In the genomic region with DNA sequence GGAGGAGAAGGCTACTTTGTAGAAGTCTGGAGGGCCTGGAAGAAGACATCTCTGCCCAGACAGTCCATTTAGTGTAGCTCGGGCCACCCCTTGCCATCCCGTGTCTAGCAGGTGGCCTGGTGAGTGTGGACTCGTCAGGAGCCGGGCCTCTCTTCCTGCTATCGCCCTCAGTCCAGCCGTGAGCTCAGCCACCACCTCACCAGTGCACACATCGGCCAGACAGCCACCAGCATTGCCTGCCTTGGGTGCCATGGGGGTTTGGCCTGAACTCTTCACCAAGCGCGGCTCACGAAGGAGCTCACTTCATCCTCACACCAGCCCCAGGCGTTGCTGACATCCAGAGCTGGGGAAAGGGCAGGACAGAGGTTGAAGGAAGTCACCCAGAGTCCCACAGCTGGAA, we compare ENCODE assay signal across 2 cellular contexts.
A peak's percentile ranks its signal among the peaks of the same experiment; 100 is the strongest.
TF ChIP-seq lines count a peak whose summit lies in the region.

No MANE protein-coding gene starts in this region.

TF ChIP-seq in HepG2, 621 proteins besides CTCF, POLR2A, EP300 and RAD21:
- TF ChIP-seq, protein P1, sequence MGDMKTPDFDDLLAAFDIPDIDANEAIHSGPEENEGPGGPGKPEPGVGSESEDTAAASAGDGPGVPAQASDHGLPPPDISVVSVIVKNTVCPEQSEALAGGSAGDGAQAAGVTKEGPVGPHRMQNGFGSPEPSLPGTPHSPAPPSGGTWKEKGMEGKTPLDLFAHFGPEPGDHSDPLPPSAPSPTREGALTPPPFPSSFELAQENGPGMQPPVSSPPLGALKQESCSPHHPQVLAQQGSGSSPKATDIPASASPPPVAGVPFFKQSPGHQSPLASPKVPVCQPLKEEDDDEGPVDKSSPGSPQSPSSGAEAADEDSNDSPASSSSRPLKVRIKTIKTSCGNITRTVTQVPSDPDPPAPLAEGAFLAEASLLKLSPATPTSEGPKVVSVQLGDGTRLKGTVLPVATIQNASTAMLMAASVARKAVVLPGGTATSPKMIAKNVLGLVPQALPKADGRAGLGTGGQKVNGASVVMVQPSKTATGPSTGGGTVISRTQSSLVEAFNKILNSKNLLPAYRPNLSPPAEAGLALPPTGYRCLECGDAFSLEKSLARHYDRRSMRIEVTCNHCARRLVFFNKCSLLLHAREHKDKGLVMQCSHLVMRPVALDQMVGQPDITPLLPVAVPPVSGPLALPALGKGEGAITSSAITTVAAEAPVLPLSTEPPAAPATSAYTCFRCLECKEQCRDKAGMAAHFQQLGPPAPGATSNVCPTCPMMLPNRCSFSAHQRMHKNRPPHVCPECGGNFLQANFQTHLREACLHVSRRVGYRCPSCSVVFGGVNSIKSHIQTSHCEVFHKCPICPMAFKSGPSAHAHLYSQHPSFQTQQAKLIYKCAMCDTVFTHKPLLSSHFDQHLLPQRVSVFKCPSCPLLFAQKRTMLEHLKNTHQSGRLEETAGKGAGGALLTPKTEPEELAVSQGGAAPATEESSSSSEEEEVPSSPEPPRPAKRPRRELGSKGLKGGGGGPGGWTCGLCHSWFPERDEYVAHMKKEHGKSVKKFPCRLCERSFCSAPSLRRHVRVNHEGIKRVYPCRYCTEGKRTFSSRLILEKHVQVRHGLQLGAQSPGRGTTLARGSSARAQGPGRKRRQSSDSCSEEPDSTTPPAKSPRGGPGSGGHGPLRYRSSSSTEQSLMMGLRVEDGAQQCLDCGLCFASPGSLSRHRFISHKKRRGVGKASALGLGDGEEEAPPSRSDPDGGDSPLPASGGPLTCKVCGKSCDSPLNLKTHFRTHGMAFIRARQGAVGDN (CRISPR knock-in tag; IDR thresholded peaks at IDR 0.05), result peak; percentile 67
- TF ChIP-seq, protein P2, sequence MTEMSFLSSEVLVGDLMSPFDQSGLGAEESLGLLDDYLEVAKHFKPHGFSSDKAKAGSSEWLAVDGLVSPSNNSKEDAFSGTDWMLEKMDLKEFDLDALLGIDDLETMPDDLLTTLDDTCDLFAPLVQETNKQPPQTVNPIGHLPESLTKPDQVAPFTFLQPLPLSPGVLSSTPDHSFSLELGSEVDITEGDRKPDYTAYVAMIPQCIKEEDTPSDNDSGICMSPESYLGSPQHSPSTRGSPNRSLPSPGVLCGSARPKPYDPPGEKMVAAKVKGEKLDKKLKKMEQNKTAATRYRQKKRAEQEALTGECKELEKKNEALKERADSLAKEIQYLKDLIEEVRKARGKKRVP (CRISPR knock-in tag; IDR thresholded peaks at IDR 0.05), result no peak
- TF ChIP-seq AGO2 (optimal IDR thresholded peaks at IDR 0.05; ENCODE audit: low read depth, low read length), result peak; percentile 79
- 0 out of 2 replicates have a peak, but pooled peaks have one; percentile 11 for TF ChIP-seq TAF1 (CRISPR knock-in tag; IDR thresholded peaks at IDR 0.05)
- TF ChIP-seq ZKSCAN5 (CRISPR knock-in tag; IDR thresholded peaks at IDR 0.05), result no peak
TF ChIP-seq in HepG2: peak in this region for 3.

TF ChIP-seq in GM23338, 12 proteins besides CTCF, POLR2A, EP300 and RAD21:
- TF ChIP-seq POLR2AphosphoS5 (IDR thresholded peaks at IDR 0.05; ENCODE audit: low read depth), result no peak
- TF ChIP-seq, protein P3, sequence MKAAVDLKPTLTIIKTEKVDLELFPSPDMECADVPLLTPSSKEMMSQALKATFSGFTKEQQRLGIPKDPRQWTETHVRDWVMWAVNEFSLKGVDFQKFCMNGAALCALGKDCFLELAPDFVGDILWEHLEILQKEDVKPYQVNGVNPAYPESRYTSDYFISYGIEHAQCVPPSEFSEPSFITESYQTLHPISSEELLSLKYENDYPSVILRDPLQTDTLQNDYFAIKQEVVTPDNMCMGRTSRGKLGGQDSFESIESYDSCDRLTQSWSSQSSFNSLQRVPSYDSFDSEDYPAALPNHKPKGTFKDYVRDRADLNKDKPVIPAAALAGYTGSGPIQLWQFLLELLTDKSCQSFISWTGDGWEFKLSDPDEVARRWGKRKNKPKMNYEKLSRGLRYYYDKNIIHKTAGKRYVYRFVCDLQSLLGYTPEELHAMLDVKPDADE (IDR thresholded peaks at IDR 0.05), result no peak
- TF ChIP-seq ZNF114 (CRISPR knock-in tag; IDR thresholded peaks at IDR 0.05), result no peak
- no peak for TF ChIP-seq CREB1 (CRISPR knock-in tag; IDR thresholded peaks at IDR 0.05; ENCODE audit: low read depth)
- TF ChIP-seq, protein P4, sequence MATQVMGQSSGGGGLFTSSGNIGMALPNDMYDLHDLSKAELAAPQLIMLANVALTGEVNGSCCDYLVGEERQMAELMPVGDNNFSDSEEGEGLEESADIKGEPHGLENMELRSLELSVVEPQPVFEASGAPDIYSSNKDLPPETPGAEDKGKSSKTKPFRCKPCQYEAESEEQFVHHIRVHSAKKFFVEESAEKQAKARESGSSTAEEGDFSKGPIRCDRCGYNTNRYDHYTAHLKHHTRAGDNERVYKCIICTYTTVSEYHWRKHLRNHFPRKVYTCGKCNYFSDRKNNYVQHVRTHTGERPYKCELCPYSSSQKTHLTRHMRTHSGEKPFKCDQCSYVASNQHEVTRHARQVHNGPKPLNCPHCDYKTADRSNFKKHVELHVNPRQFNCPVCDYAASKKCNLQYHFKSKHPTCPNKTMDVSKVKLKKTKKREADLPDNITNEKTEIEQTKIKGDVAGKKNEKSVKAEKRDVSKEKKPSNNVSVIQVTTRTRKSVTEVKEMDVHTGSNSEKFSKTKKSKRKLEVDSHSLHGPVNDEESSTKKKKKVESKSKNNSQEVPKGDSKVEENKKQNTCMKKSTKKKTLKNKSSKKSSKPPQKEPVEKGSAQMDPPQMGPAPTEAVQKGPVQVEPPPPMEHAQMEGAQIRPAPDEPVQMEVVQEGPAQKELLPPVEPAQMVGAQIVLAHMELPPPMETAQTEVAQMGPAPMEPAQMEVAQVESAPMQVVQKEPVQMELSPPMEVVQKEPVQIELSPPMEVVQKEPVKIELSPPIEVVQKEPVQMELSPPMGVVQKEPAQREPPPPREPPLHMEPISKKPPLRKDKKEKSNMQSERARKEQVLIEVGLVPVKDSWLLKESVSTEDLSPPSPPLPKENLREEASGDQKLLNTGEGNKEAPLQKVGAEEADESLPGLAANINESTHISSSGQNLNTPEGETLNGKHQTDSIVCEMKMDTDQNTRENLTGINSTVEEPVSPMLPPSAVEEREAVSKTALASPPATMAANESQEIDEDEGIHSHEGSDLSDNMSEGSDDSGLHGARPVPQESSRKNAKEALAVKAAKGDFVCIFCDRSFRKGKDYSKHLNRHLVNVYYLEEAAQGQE (IDR thresholded peaks at IDR 0.05; ENCODE audit: unreplicated experiment), result no peak
- no peak for TF ChIP-seq STAT1 (IDR thresholded peaks at IDR 0.05; ENCODE audit: unreplicated experiment)
- no peak for TF ChIP-seq NANOG (IDR thresholded peaks at IDR 0.05; ENCODE audit: borderline replicate concordance)
- TF ChIP-seq ZNF331 (CRISPR knock-in tag; IDR thresholded peaks at IDR 0.05; ENCODE audit: low read depth), result no peak
- TF ChIP-seq, protein P5, sequence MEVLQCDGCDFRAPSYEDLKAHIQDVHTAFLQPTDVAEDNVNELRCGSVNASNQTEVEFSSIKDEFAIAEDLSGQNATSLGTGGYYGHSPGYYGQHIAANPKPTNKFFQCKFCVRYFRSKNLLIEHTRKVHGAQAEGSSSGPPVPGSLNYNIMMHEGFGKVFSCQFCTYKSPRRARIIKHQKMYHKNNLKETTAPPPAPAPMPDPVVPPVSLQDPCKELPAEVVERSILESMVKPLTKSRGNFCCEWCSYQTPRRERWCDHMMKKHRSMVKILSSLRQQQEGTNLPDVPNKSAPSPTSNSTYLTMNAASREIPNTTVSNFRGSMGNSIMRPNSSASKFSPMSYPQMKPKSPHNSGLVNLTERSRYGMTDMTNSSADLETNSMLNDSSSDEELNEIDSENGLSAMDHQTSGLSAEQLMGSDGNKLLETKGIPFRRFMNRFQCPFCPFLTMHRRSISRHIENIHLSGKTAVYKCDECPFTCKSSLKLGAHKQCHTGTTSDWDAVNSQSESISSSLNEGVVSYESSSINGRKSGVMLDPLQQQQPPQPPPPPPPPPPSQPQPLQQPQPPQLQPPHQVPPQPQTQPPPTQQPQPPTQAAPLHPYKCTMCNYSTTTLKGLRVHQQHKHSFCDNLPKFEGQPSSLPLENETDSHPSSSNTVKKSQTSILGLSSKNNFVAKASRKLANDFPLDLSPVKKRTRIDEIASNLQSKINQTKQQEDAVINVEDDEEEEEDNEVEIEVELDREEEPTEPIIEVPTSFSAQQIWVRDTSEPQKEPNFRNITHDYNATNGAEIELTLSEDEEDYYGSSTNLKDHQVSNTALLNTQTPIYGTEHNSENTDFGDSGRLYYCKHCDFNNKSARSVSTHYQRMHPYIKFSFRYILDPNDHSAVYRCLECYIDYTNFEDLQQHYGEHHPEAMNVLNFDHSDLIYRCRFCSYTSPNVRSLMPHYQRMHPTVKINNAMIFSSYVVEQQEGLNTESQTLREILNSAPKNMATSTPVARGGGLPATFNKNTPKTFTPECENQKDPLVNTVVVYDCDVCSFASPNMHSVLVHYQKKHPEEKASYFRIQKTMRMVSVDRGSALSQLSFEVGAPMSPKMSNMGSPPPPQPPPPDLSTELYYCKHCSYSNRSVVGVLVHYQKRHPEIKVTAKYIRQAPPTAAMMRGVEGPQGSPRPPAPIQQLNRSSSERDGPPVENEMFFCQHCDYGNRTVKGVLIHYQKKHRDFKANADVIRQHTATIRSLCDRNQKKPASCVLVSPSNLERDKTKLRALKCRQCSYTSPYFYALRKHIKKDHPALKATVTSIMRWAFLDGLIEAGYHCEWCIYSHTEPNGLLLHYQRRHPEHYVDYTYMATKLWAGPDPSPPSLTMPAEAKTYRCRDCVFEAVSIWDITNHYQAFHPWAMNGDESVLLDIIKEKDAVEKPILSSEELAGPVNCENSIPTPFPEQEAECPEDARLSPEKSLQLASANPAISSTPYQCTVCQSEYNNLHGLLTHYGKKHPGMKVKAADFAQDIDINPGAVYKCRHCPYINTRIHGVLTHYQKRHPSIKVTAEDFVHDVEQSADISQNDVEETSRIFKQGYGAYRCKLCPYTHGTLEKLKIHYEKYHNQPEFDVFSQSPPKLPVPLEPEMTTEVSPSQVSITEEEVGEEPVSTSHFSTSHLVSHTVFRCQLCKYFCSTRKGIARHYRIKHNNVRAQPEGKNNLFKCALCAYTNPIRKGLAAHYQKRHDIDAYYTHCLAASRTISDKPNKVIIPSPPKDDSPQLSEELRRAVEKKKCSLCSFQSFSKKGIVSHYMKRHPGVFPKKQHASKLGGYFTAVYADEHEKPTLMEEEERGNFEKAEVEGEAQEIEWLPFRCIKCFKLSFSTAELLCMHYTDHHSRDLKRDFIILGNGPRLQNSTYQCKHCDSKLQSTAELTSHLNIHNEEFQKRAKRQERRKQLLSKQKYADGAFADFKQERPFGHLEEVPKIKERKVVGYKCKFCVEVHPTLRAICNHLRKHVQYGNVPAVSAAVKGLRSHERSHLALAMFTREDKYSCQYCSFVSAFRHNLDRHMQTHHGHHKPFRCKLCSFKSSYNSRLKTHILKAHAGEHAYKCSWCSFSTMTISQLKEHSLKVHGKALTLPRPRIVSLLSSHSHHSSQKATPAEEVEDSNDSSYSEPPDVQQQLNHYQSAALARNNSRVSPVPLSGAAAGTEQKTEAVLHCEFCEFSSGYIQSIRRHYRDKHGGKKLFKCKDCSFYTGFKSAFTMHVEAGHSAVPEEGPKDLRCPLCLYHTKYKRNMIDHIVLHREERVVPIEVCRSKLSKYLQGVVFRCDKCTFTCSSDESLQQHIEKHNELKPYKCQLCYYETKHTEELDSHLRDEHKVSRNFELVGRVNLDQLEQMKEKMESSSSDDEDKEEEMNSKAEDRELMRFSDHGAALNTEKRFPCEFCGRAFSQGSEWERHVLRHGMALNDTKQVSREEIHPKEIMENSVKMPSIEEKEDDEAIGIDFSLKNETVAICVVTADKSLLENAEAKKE (CRISPR knock-in tag; IDR thresholded peaks at IDR 0.05), result no peak
- no peak for TF ChIP-seq EZH2 (IDR thresholded peaks at IDR 0.05; ENCODE audit: low read depth, unreplicated experiment)
- no peak for TF ChIP-seq JUNB (IDR thresholded peaks at IDR 0.05; ENCODE audit: unreplicated experiment)
